Comparison of ENCODE assay signal across 8 cellular contexts in the genomic region with DNA sequence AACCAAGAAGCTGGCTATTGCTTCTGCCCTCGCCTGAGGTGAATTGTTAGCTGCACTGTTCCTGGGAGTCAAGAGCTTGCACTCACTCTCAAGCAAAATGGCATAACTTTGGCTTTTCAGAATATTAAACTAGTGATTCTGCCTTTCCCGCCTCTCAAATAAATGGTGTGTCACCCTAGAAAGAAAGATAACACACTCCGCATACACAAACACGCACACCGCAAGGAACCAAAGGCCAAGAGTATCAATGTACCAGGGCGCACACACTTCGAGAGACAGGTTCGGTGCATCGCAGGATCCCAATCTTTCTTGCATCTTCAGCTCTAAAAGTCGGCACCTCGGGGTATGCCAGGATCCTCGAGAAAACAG. TPM values are rescaled to one million over a fixed set of nuclear protein-coding genes. Genes with fewer than 3 reads are reported as not detected.
DNase-seq lines count a peak whose midpoint lies in the region; ATAC-seq, FAIRE-seq and TF ChIP-seq lines count a peak whose summit lies in the region.

No MANE protein-coding gene starts in this region.

- H3K27ac Mint-ChIP-seq in mesothelial cell of epicardium = peak overlapping the region; percentile 98

- H3K9me3 Mint-ChIP-seq in mesothelial cell of epicardium = peaks cover 40% of the 10 kb centered on the region

- H3K4me1 Mint-ChIP-seq in mesothelial cell of epicardium = peaks cover 20% of the 10 kb centered on the region

- ATAC-seq in GM18511 (IDR thresholded peaks at IDR 0.05; ENCODE audit: unreplicated experiment) = peak; percentile 47
- peak; percentile 17 for ATAC-seq in HG02973 (IDR thresholded peaks at IDR 0.05; ENCODE audit: unreplicated experiment)

- H3K4me3 ChIP-seq in AG10803 (ENCODE audit: low read length) = peak overlapping the region; percentile 93

- H3K4me3 Mint-ChIP-seq in mesothelial cell of epicardium = peak overlapping the region; percentile 98

- no peak for FAIRE-seq in RCC 7860 (lab: Jason Lieb, UNC)

- peak; percentile 48 for DNase-seq in AG10803 (ENCODE audit: low read depth)
- peak; percentile 54 for DNase-seq in RCC 7860 (ENCODE audit: low spot score)
- DNase-seq in effector CD4-positive, alpha-beta T cell = peak; percentile 7
- DNase-seq in mesothelial cell of epicardium (ENCODE audit: low spot score in 2 of 2, unreplicated experiment in 2 of 2) = no peak
- DNase-seq in NCI-H1048 (lab: John Stamatoyannopoulos, UW) = no peak
- no peak for DNase-seq in ecto neural progenitor cell (ENCODE audit: low spot score)

- peaks cover 31% of the 10 kb centered on the region for H3K36me3 Mint-ChIP-seq in mesothelial cell of epicardium

- TF ChIP-seq CTCF in AG10803 (conservative IDR thresholded peaks at IDR 0.05; ENCODE audit: low read length) (no peak), mesothelial cell of epicardium (IDR thresholded peaks at IDR 0.05; ENCODE audit: unreplicated experiment) (no peak)

- H3K27me3 Mint-ChIP-seq in mesothelial cell of epicardium (ENCODE audit: low read depth) = no peaks in the 10 kb centered on the region

RNA-seq across cellular contexts. Expression of gene RTCA, which starts 0.5 kb away (rescaled TPM):
- total RNA-seq in mesothelial cell of epicardium = 32.6 to 34.3 TPM (median 33.7 TPM) in 3 replicates

RNA-seq across cellular contexts. Expression of gene DBT, which starts 15.9 kb away (rescaled TPM):
- 16.1 to 18.0 TPM (median 17.1 TPM) in 3 replicates for total RNA-seq in mesothelial cell of epicardium

Comparison
In these comparisons a context has a peak if more than half of its experiments do, and no peak if none do; other contexts are left out.
1. DNase-seq: peak in AG10803 (single experiment), RCC 7860 (single experiment) and effector CD4-positive, alpha-beta T cell (single experiment); none in mesothelial cell of epicardium (0 of 2), NCI-H1048 (single experiment) and ecto neural progenitor cell (single experiment).